Comparison of ENCODE assay signal across 1 cellular context in genomic region chr20:50635676-50636600, GRCh38.
A peak's percentile ranks its signal among the peaks of the same experiment; 100 is the strongest.
TF ChIP-seq lines count a peak whose summit lies in the region.

No MANE protein-coding gene starts in this region.

TF ChIP-seq in HepG2, 621 proteins besides CTCF, POLR2A, EP300 and RAD21 (continued from another document and continues in another):
- TF ChIP-seq CCAR2 (optimal IDR thresholded peaks at IDR 0.05; ENCODE audit: low read depth, low read length): no peak
- TF ChIP-seq ZNF580 (CRISPR knock-in tag; IDR thresholded peaks at IDR 0.05; ENCODE audit: borderline replicate concordance, low read depth): peak; percentile 74; the same call in 1 of the 2 replicates
- no peak for TF ChIP-seq ZNF333 (CRISPR knock-in tag; IDR thresholded peaks at IDR 0.05; ENCODE audit: borderline replicate concordance)
- TF ChIP-seq IRX3 (CRISPR knock-in tag; IDR thresholded peaks at IDR 0.05; ENCODE audit: borderline replicate concordance, low read depth): peak; percentile 24; the same call in 1 of the 2 replicates
- TF ChIP-seq ZFP90 (CRISPR knock-in tag; IDR thresholded peaks at IDR 0.05; ENCODE audit: borderline replicate concordance): no peak
- TF ChIP-seq CBFB (CRISPR knock-in tag; IDR thresholded peaks at IDR 0.05): no peak
- TF ChIP-seq HNF1B (CRISPR knock-in tag; IDR thresholded peaks at IDR 0.05): peak; percentile 55; the same call in 1 of the 2 replicates
- no peak for TF ChIP-seq ZNF878 (CRISPR knock-in tag; IDR thresholded peaks at IDR 0.05)
- 0 out of 2 replicates have a peak, but pooled peaks have one; percentile 45 for TF ChIP-seq FOXP4 (CRISPR knock-in tag; IDR thresholded peaks at IDR 0.05)
- TF ChIP-seq ZNF232 (CRISPR knock-in tag; IDR thresholded peaks at IDR 0.05; ENCODE audit: borderline replicate concordance): peak; percentile 69; the same call in 1 of the 2 replicates
- no peak for TF ChIP-seq PHB2 (IDR thresholded peaks at IDR 0.05; ENCODE audit: partially characterized antibody)
- TF ChIP-seq DBP (CRISPR knock-in tag; IDR thresholded peaks at IDR 0.05; ENCODE audit: not compliant biosample characterization): no peak
- TF ChIP-seq DNMT3B (CRISPR knock-in tag; conservative IDR thresholded peaks at IDR 0.05): no peak
- TF ChIP-seq CERS6 (CRISPR knock-in tag; IDR thresholded peaks at IDR 0.05): no peak
- TF ChIP-seq MXD4 (CRISPR knock-in tag; IDR thresholded peaks at IDR 0.05): no peak; the same call in 1 of the 2 replicates
- no peak for TF ChIP-seq ZFP37 (CRISPR knock-in tag; IDR thresholded peaks at IDR 0.05; ENCODE audit: borderline replicate concordance)
- no peak for TF ChIP-seq PREB (CRISPR knock-in tag; IDR thresholded peaks at IDR 0.05)
- TF ChIP-seq ZNF331 (CRISPR knock-in tag; IDR thresholded peaks at IDR 0.05): 0 out of 2 replicates have a peak, but pooled peaks have one; percentile 22
- TF ChIP-seq ATM (IDR thresholded peaks at IDR 0.05; ENCODE audit: borderline replicate concordance): no peak
- TF ChIP-seq KIAA2018 (CRISPR knock-in tag; IDR thresholded peaks at IDR 0.05; ENCODE audit: borderline replicate concordance): no peak
- TF ChIP-seq FOXO1 (CRISPR knock-in tag; IDR thresholded peaks at IDR 0.05): no peak
- TF ChIP-seq ZNF841 (CRISPR knock-in tag; IDR thresholded peaks at IDR 0.05; ENCODE audit: borderline replicate concordance): no peak
- TF ChIP-seq CENPX (CRISPR knock-in tag; IDR thresholded peaks at IDR 0.05): no peak
- TF ChIP-seq CREM (IDR thresholded peaks at IDR 0.05): peak; percentile 93
- peak; percentile 60 for TF ChIP-seq CREM (CRISPR knock-in tag; IDR thresholded peaks at IDR 0.05)
- peak; percentile 37 for TF ChIP-seq CHD4 (IDR thresholded peaks at IDR 0.05; ENCODE audit: borderline replicate concordance, low read length)
- TF ChIP-seq FOXA3 (CRISPR knock-in tag; IDR thresholded peaks at IDR 0.05): peak; percentile 46; the same call in 1 of the 2 replicates
- 0 out of 2 replicates have a peak, but pooled peaks have one; percentile 13 for TF ChIP-seq JUN (CRISPR knock-in tag; IDR thresholded peaks at IDR 0.05)
- no peak; the same call in 1 of the 2 replicates for TF ChIP-seq ZNF142 (CRISPR knock-in tag; IDR thresholded peaks at IDR 0.05)
- 0 out of 3 replicates have a peak, but pooled peaks have one; percentile 22 for TF ChIP-seq MXI1 (IDR thresholded peaks at IDR 0.05; ENCODE audit: borderline replicate concordance, low read depth, low read length)
